1 cellular context compared by ENCODE assay signal in the genomic region with DNA sequence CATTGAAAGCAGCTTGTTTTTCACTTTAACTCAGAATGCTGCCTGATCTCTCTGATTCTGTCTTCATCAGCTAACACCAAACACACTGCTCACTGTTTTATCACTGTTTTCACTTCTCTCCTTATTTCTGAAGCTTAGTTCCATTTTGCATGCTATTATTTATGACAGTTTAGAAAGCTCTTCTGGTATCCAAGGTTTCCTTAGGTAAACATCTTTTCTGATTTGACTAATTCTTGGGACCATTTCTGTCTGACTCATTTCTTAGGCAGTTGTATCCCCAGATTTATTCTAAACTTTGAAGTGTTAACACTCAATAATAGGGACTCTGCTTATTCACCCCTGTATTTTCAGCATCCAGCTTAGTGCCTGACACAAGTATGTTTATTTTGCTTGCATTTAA.
TF ChIP-seq lines count a peak whose summit lies in the region.

No MANE protein-coding gene starts in this region.

TF ChIP-seq in WTC11, 78 proteins besides CTCF, POLR2A, EP300 and RAD21 (continued from another document):
- TF ChIP-seq, protein P1, sequence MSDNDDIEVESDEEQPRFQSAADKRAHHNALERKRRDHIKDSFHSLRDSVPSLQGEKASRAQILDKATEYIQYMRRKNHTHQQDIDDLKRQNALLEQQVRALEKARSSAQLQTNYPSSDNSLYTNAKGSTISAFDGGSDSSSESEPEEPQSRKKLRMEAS (CRISPR knock-in tag; IDR thresholded peaks at IDR 0.05), result no peak
- TF ChIP-seq SMAD3 (CRISPR knock-in tag; IDR thresholded peaks at IDR 0.05; ENCODE audit: borderline replicate concordance), result no peak
- TF ChIP-seq, protein P2, sequence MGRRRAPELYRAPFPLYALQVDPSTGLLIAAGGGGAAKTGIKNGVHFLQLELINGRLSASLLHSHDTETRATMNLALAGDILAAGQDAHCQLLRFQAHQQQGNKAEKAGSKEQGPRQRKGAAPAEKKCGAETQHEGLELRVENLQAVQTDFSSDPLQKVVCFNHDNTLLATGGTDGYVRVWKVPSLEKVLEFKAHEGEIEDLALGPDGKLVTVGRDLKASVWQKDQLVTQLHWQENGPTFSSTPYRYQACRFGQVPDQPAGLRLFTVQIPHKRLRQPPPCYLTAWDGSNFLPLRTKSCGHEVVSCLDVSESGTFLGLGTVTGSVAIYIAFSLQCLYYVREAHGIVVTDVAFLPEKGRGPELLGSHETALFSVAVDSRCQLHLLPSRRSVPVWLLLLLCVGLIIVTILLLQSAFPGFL (CRISPR knock-in tag; IDR thresholded peaks at IDR 0.05; ENCODE audit: borderline replicate concordance), result no peak
- TF ChIP-seq, protein P3, sequence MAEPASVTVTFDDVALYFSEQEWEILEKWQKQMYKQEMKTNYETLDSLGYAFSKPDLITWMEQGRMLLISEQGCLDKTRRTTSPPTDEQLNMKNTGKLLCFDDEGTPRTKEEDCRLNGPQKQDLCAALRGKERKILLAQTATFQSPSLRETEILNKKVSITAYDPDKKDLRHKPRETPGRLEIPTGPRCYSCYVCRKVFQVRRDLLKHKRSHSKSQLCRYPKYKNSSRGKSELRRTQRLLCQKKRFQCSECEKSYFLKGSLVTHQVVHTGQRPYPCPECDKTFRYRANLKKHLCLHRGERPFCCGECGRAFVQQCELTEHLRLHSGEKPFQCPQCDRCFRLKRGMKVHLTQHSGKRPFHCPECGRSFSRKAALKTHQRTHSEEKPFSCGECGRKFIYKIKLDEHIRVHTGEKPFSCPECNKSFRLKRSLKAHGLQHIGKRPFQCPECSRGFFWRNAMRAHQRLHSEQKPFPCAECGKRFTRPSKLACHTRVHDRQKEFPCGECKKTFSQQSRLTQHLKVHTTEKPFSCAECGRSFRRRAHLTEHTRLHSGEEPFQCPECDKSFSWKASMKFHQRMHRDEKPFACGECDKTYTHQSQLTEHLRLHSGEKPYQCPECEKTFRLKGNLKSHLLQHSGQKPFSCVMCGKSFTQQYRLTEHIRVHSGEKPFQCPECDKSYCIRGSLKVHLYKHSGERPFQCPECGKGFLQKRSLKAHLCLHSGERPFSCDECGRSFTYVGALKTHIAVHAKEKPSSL (CRISPR knock-in tag; conservative IDR thresholded peaks at IDR 0.05), result no peak
- TF ChIP-seq, protein P4, sequence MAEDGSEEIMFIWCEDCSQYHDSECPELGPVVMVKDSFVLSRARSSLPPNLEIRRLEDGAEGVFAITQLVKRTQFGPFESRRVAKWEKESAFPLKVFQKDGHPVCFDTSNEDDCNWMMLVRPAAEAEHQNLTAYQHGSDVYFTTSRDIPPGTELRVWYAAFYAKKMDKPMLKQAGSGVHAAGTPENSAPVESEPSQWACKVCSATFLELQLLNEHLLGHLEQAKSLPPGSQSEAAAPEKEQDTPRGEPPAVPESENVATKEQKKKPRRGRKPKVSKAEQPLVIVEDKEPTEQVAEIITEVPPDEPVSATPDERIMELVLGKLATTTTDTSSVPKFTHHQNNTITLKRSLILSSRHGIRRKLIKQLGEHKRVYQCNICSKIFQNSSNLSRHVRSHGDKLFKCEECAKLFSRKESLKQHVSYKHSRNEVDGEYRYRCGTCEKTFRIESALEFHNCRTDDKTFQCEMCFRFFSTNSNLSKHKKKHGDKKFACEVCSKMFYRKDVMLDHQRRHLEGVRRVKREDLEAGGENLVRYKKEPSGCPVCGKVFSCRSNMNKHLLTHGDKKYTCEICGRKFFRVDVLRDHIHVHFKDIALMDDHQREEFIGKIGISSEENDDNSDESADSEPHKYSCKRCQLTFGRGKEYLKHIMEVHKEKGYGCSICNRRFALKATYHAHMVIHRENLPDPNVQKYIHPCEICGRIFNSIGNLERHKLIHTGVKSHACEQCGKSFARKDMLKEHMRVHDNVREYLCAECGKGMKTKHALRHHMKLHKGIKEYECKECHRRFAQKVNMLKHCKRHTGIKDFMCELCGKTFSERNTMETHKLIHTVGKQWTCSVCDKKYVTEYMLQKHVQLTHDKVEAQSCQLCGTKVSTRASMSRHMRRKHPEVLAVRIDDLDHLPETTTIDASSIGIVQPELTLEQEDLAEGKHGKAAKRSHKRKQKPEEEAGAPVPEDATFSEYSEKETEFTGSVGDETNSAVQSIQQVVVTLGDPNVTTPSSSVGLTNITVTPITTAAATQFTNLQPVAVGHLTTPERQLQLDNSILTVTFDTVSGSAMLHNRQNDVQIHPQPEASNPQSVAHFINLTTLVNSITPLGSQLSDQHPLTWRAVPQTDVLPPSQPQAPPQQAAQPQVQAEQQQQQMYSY (CRISPR knock-in tag; IDR thresholded peaks at IDR 0.05), result no peak
- TF ChIP-seq, protein P5, sequence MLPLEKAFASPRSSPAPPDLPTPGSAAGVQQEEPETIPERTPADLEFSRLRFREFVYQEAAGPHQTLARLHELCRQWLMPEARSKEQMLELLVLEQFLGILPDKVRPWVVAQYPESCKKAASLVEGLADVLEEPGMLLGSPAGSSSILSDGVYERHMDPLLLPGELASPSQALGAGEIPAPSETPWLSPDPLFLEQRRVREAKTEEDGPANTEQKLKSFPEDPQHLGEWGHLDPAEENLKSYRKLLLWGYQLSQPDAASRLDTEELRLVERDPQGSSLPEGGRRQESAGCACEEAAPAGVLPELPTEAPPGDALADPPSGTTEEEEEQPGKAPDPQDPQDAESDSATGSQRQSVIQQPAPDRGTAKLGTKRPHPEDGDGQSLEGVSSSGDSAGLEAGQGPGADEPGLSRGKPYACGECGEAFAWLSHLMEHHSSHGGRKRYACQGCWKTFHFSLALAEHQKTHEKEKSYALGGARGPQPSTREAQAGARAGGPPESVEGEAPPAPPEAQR (CRISPR knock-in tag; IDR thresholded peaks at IDR 0.05), result no peak
- TF ChIP-seq CBFB (CRISPR knock-in tag; IDR thresholded peaks at IDR 0.05; ENCODE audit: low read depth), result no peak
- TF ChIP-seq MYBL2 (CRISPR knock-in tag; IDR thresholded peaks at IDR 0.05), result no peak
- TF ChIP-seq FOXJ3 (CRISPR knock-in tag; IDR thresholded peaks at IDR 0.05; ENCODE audit: borderline replicate concordance), result no peak
- TF ChIP-seq, protein P6, sequence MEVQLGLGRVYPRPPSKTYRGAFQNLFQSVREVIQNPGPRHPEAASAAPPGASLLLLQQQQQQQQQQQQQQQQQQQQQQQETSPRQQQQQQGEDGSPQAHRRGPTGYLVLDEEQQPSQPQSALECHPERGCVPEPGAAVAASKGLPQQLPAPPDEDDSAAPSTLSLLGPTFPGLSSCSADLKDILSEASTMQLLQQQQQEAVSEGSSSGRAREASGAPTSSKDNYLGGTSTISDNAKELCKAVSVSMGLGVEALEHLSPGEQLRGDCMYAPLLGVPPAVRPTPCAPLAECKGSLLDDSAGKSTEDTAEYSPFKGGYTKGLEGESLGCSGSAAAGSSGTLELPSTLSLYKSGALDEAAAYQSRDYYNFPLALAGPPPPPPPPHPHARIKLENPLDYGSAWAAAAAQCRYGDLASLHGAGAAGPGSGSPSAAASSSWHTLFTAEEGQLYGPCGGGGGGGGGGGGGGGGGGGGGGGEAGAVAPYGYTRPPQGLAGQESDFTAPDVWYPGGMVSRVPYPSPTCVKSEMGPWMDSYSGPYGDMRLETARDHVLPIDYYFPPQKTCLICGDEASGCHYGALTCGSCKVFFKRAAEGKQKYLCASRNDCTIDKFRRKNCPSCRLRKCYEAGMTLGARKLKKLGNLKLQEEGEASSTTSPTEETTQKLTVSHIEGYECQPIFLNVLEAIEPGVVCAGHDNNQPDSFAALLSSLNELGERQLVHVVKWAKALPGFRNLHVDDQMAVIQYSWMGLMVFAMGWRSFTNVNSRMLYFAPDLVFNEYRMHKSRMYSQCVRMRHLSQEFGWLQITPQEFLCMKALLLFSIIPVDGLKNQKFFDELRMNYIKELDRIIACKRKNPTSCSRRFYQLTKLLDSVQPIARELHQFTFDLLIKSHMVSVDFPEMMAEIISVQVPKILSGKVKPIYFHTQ (CRISPR knock-in tag; IDR thresholded peaks at IDR 0.05), result no peak
- no peak for TF ChIP-seq IRF2 (CRISPR knock-in tag; IDR thresholded peaks at IDR 0.05; ENCODE audit: borderline replicate concordance, low read depth)
- TF ChIP-seq, protein P7, sequence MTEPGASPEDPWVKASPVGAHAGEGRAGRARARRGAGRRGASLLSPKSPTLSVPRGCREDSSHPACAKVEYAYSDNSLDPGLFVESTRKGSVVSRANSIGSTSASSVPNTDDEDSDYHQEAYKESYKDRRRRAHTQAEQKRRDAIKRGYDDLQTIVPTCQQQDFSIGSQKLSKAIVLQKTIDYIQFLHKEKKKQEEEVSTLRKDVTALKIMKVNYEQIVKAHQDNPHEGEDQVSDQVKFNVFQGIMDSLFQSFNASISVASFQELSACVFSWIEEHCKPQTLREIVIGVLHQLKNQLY (CRISPR knock-in tag; IDR thresholded peaks at IDR 0.05), result no peak
TF ChIP-seq in WTC11: peak in this region for 0.
